Comparison of ENCODE assay signal across 38 cellular contexts in genomic region chr9:136464241-136464640, GRCh38.
"Had no signal": no experiment of that assay in that cellular context is flagged by ENCODE, and none has a peak within 500 bp of the region (broad histone marks: within the 10 kb centered on the region; RNA-seq: fewer than 3 reads in every experiment).

No MANE protein-coding gene starts in this region.

- H3K4me1 Mint-ChIP-seq: activated naive CD4-positive, alpha-beta T cell treated with anti-CD3 and anti-CD28 coated beads, Interleukin-2, amount 10 ng/mL, durations not matched to agents 7 days and 5 days; activated naive CD4-positive, alpha-beta T cell treated with anti-CD3 and anti-CD28 coated beads, Interleukin-2, amount 50 U/mL, for 24 hours; activated naive CD8-positive, alpha-beta T cell treated with anti-CD3 and anti-CD28 coated beads for 36 hours; activated naive CD8-positive, alpha-beta T cell treated with anti-CD3 and anti-CD28 coated beads, Interleukin-2, amount 10 ng/mL, durations not matched to agents 7 days and 5 days; activated naive CD8-positive, alpha-beta T cell treated with anti-CD3 and anti-CD28 coated beads, Interleukin-2, amount 50 U/mL, for 24 hours; activated T-helper 17 cell treated with anti-CD3 and anti-CD28 coated beads, Interleukin-2, amount 50 U/mL, for 72 hours; brain; central memory CD8-positive, alpha-beta T cell had no signal

- H3K9me3 ChIP-seq: ascending aorta, body of pancreas, breast epithelium had no signal

- H3K9me3 Mint-ChIP-seq: activated naive CD4-positive, alpha-beta T cell treated with anti-CD3 and anti-CD28 coated beads for 36 hours; activated naive CD4-positive, alpha-beta T cell treated with anti-CD3 and anti-CD28 coated beads, Interleukin-2, amount 10 ng/mL, durations not matched to agents 7 days and 5 days; activated naive CD4-positive, alpha-beta T cell treated with anti-CD3 and anti-CD28 coated beads, Interleukin-2, amount 50 U/mL, for 24 hours; activated naive CD4-positive, alpha-beta T cell treated with anti-CD3 and anti-CD28 coated beads, Interleukin-2, amount 50 U/mL, for 72 hours; activated naive CD8-positive, alpha-beta T cell treated with anti-CD3 and anti-CD28 coated beads for 36 hours; activated naive CD8-positive, alpha-beta T cell treated with anti-CD3 and anti-CD28 coated beads, Interleukin-2, amount 10 ng/mL, durations not matched to agents 7 days and 5 days; activated naive CD8-positive, alpha-beta T cell treated with anti-CD3 and anti-CD28 coated beads, Interleukin-2, amount 50 U/mL, for 24 hours; activated T-cell treated with anti-CD3 and anti-CD28 coated beads, Interleukin-2, amount 50 U/mL, for 24 hours; activated T-cell treated with anti-CD3 and anti-CD28 coated beads, Interleukin-2, amount 50 U/mL, for 4 hours; activated T-cell treated with anti-CD3 and anti-CD28 coated beads, Interleukin-2, amount 50 U/mL, for 72 hours; activated T-helper 1 cell treated with anti-CD3 and anti-CD28 coated beads, Interleukin-12 subunit alpha, Interleukin-12 subunit beta, Interleukin-2, Interleukin-4 antibody, amounts not matched to agents 30 ng/mL and 10 ng/mL and 1 ng/mL, durations not matched to agents 14 hours and 24 hours and 36 hours; activated T-helper 17 cell treated with anti-CD3 and anti-CD28 coated beads, Interleukin-2, amount 50 U/mL, for 72 hours; activated T-helper 2 cell treated with anti-CD3 and anti-CD28 coated beads, Interferon-gamma antibody, Interleukin-2, Interleukin-4, amounts not matched to agents 10 μg/mL and 5 μg/mL and 100 μg/mL, durations not matched to agents 14 hours and 24 hours and 36 hours; brain; central memory CD8-positive, alpha-beta T cell had no signal

- H3K36me3 Mint-ChIP-seq: activated naive CD8-positive, alpha-beta T cell had no signal

- ATAC-seq: activated naive CD4-positive, alpha-beta T cell treated with anti-CD3 and anti-CD28 coated beads, Interleukin-2, amount 50 U/mL, for 72 hours; activated naive CD8-positive, alpha-beta T cell treated with anti-CD3 and anti-CD28 coated beads, Interleukin-2, amount 50 U/mL, for 24 hours; activated T-cell treated with anti-CD3 and anti-CD28 coated beads, Interleukin-2, amount 50 U/mL, for 4 hours; activated T-cell treated with anti-CD3 and anti-CD28 coated beads, Interleukin-2, amount 50 U/mL, for 72 hours; activated T-helper 17 cell treated with anti-CD3 and anti-CD28 coated beads, Interleukin-2, amount 50 U/mL, for 72 hours; body of pancreas had no signal

- H3K4me3 ChIP-seq: ascending aorta, body of pancreas, breast epithelium, cardiac muscle cell had no signal

- DNase-seq: activated effector memory CD4-positive, alpha-beta T cell treated with anti-CD3 and anti-CD28 coated beads, Interleukin-2, amount 50 U/mL, for 16 hours; activated effector memory CD4-positive, alpha-beta T cell treated with Interleukin-2 at 50 U/mL for 16 hours; activated gamma-delta T cell; activated gamma-delta T cell treated with Interleukin-2 at 50 U/mL for 16 hours; activated naive CD4-positive, alpha-beta T cell; activated naive CD4-positive, alpha-beta T cell treated with anti-CD3 and anti-CD28 coated beads for 36 hours; activated naive CD4-positive, alpha-beta T cell treated with anti-CD3 and anti-CD28 coated beads, Interleukin-2, amount 10 ng/mL, durations not matched to agents 7 days and 5 days; activated naive CD4-positive, alpha-beta T cell treated with anti-CD3 and anti-CD28 coated beads, Interleukin-2, amount 50 U/mL, for 16 hours; activated naive CD4-positive, alpha-beta T cell treated with Interleukin-2 at 50 U/mL for 16 hours; activated naive CD8-positive, alpha-beta T cell treated with anti-CD3 and anti-CD28 coated beads for 36 hours; activated naive CD8-positive, alpha-beta T cell treated with anti-CD3 and anti-CD28 coated beads, Interleukin-2, amount 10 ng/mL, durations not matched to agents 7 days and 5 days; activated naive CD8-positive, alpha-beta T cell treated with anti-CD3 and anti-CD28 coated beads, Interleukin-2, amount 50 U/mL, for 24 hours; activated T-cell treated with anti-CD3 and anti-CD28 coated beads for 4 hours; activated T-cell treated with anti-CD3 and anti-CD28 coated beads, Interleukin-2, amount 50 U/mL, for 1 hour; activated T-cell treated with anti-CD3 and anti-CD28 coated beads, Interleukin-2, amount 50 U/mL, for 24 hours; activated T-cell treated with anti-CD3 and anti-CD28 coated beads, Interleukin-2, amount 50 U/mL, for 4 hours; activated T-cell treated with anti-CD3 and anti-CD28 coated beads, Interleukin-2, amount 50 U/mL, for 48 hours; activated T-cell treated with anti-CD3 and anti-CD28 coated beads, Interleukin-2, amount 50 U/mL, for 72 hours; amniotic stem cell; amygdala; anterior cingulate cortex; aorta; body of pancreas; brain microvascular endothelial cell; caudate nucleus; central memory CD4-positive, alpha-beta T cell; cerebellar nuclear complex had no signal

- H3K27ac Mint-ChIP-seq: activated naive CD4-positive, alpha-beta T cell treated with anti-CD3 and anti-CD28 coated beads for 36 hours; activated naive CD4-positive, alpha-beta T cell treated with anti-CD3 and anti-CD28 coated beads, Interleukin-2, amount 10 ng/mL, durations not matched to agents 7 days and 5 days; activated naive CD4-positive, alpha-beta T cell treated with anti-CD3 and anti-CD28 coated beads, Interleukin-2, amount 50 U/mL, for 24 hours; activated naive CD8-positive, alpha-beta T cell; activated naive CD8-positive, alpha-beta T cell treated with anti-CD3 and anti-CD28 coated beads for 36 hours; activated naive CD8-positive, alpha-beta T cell treated with anti-CD3 and anti-CD28 coated beads, Interleukin-2, amount 10 ng/mL, durations not matched to agents 7 days and 5 days; activated naive CD8-positive, alpha-beta T cell treated with anti-CD3 and anti-CD28 coated beads, Interleukin-2, amount 50 U/mL, for 24 hours; activated T-cell treated with anti-CD3 and anti-CD28 coated beads, Interleukin-2, amount 50 U/mL, for 72 hours; activated T-helper 1 cell treated with anti-CD3 and anti-CD28 coated beads, Interleukin-12 subunit alpha, Interleukin-12 subunit beta, Interleukin-2, Interleukin-4 antibody, amounts not matched to agents 30 ng/mL and 10 ng/mL and 1 ng/mL, durations not matched to agents 14 hours and 24 hours and 36 hours; activated T-helper 17 cell treated with anti-CD3 and anti-CD28 coated beads, Interleukin-2, amount 50 U/mL, for 72 hours; activated T-helper 2 cell treated with anti-CD3 and anti-CD28 coated beads, Interferon-gamma antibody, Interleukin-2, Interleukin-4, amounts not matched to agents 10 μg/mL and 5 μg/mL and 100 μg/mL, durations not matched to agents 14 hours and 24 hours and 36 hours; brain had no signal

- H3K27me3 Mint-ChIP-seq: activated naive CD4-positive, alpha-beta T cell treated with anti-CD3 and anti-CD28 coated beads, Interleukin-2, amount 10 ng/mL, durations not matched to agents 7 days and 5 days; activated naive CD4-positive, alpha-beta T cell treated with anti-CD3 and anti-CD28 coated beads, Interleukin-2, amount 50 U/mL, for 24 hours; activated naive CD8-positive, alpha-beta T cell; activated naive CD8-positive, alpha-beta T cell treated with anti-CD3 and anti-CD28 coated beads for 36 hours; activated naive CD8-positive, alpha-beta T cell treated with anti-CD3 and anti-CD28 coated beads, Interleukin-2, amount 10 ng/mL, durations not matched to agents 7 days and 5 days; activated naive CD8-positive, alpha-beta T cell treated with anti-CD3 and anti-CD28 coated beads, Interleukin-2, amount 50 U/mL, for 24 hours; activated T-cell treated with anti-CD3 and anti-CD28 coated beads, Interleukin-2, amount 50 U/mL, for 24 hours; activated T-helper 17 cell treated with anti-CD3 and anti-CD28 coated beads, Interleukin-2, amount 50 U/mL, for 72 hours; brain; central memory CD8-positive, alpha-beta T cell had no signal

- H3K4me3 Mint-ChIP-seq: activated naive CD4-positive, alpha-beta T cell treated with anti-CD3 and anti-CD28 coated beads for 36 hours; activated naive CD4-positive, alpha-beta T cell treated with anti-CD3 and anti-CD28 coated beads, Interleukin-2, amount 10 ng/mL, durations not matched to agents 7 days and 5 days; activated naive CD4-positive, alpha-beta T cell treated with anti-CD3 and anti-CD28 coated beads, Interleukin-2, amount 50 U/mL, for 24 hours; activated naive CD8-positive, alpha-beta T cell; activated naive CD8-positive, alpha-beta T cell treated with anti-CD3 and anti-CD28 coated beads for 36 hours; activated naive CD8-positive, alpha-beta T cell treated with anti-CD3 and anti-CD28 coated beads, Interleukin-2, amount 10 ng/mL, durations not matched to agents 7 days and 5 days; activated naive CD8-positive, alpha-beta T cell treated with anti-CD3 and anti-CD28 coated beads, Interleukin-2, amount 50 U/mL, for 24 hours; activated T-cell treated with anti-CD3 and anti-CD28 coated beads, Interleukin-2, amount 50 U/mL, for 24 hours; activated T-cell treated with anti-CD3 and anti-CD28 coated beads, Interleukin-2, amount 50 U/mL, for 4 hours; activated T-cell treated with anti-CD3 and anti-CD28 coated beads, Interleukin-2, amount 50 U/mL, for 72 hours; activated T-helper 1 cell treated with anti-CD3 and anti-CD28 coated beads, Interleukin-12 subunit alpha, Interleukin-12 subunit beta, Interleukin-2, Interleukin-4 antibody, amounts not matched to agents 30 ng/mL and 10 ng/mL and 1 ng/mL, durations not matched to agents 14 hours and 24 hours and 36 hours; activated T-helper 17 cell treated with anti-CD3 and anti-CD28 coated beads, Interleukin-2, amount 50 U/mL, for 72 hours; brain; central memory CD8-positive, alpha-beta T cell had no signal

- H3K4me1 ChIP-seq: ascending aorta, body of pancreas, breast epithelium had no signal

- H3K27me3 ChIP-seq: ascending aorta, body of pancreas, brain microvascular endothelial cell, breast epithelium, cardiac muscle cell had no signal

- H3K27ac ChIP-seq: ascending aorta, body of pancreas, brain microvascular endothelial cell, breast epithelium, cardiac muscle cell had no signal
